Comparison of ENCODE assay signal across 1 cellular context in the genomic region with DNA sequence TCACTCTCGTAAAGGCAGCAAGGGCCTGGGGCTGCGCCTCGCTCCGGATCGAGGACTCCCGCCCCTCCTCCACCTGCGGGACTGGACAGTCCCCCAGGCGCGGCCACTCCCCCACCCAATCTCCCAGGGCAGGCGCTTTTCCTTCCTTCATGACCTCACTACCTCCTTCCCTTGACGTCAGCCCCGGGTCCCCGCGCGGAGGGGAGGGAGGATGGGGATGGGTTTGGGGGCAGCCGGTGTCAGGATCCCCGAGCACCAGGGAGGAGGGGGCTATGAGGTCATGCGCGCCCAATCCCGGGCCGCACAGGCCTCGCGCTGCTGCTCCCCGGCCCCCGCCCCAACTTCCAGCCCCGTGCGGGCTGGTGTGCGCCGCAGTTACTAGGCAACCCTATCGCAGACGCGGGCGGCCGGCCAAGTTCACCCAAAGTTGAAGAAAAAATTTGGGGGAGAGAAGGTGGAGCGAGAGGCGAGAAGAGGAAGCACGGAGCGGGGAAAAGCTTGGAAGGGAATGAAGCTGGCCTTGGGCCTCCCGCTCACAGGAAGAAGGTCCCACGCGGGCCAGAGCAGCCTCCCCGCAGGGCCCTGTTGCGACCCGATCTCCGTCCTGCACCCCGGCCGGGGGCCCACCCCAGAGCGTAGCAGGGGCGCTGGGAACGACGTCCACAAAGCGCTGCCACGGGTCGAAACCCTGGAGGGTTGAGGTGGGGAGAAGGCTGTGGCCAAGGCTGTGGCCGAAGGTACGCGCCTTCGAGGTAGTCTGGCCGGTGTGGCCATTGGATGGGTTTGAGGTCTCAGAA.
TF ChIP-seq lines count a peak whose summit lies in the region.

No MANE protein-coding gene starts in this region.

TF ChIP-seq in K562, 482 proteins besides CTCF, POLR2A, EP300 and RAD21 (continued from another document and continues in another):
- TF ChIP-seq, protein P1, sequence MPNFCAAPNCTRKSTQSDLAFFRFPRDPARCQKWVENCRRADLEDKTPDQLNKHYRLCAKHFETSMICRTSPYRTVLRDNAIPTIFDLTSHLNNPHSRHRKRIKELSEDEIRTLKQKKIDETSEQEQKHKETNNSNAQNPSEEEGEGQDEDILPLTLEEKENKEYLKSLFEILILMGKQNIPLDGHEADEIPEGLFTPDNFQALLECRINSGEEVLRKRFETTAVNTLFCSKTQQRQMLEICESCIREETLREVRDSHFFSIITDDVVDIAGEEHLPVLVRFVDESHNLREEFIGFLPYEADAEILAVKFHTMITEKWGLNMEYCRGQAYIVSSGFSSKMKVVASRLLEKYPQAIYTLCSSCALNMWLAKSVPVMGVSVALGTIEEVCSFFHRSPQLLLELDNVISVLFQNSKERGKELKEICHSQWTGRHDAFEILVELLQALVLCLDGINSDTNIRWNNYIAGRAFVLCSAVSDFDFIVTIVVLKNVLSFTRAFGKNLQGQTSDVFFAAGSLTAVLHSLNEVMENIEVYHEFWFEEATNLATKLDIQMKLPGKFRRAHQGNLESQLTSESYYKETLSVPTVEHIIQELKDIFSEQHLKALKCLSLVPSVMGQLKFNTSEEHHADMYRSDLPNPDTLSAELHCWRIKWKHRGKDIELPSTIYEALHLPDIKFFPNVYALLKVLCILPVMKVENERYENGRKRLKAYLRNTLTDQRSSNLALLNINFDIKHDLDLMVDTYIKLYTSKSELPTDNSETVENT (CRISPR knock-in tag; IDR thresholded peaks at IDR 0.05): no peak
- TF ChIP-seq NR2C2 (CRISPR knock-in tag; IDR thresholded peaks at IDR 0.05) (no peak), NR2C2 (tag; IDR thresholded peaks at IDR 0.05) (0 out of 2 replicates have a peak, but pooled peaks have one; percentile 30), MCM5 (IDR thresholded peaks at IDR 0.05; ENCODE audit: low read depth) (no peak), NCOA1 (IDR thresholded peaks at IDR 0.05; ENCODE audit: low read depth) (peak; percentile 41; the same call in 1 of the 2 replicates), MAFG (tag; conservative IDR thresholded peaks at IDR 0.05) (no peak), PHF8 (IDR thresholded peaks at IDR 0.05; ENCODE audit: borderline replicate concordance, low read length) (no peak; the same call in 1 of the 2 replicates), ZBTB11 (CRISPR knock-in tag; IDR thresholded peaks at IDR 0.05) (0 out of 6 replicates have a peak, but pooled peaks of 1 of the 3 experiments have one; percentile 20), HMGN3 (IDR thresholded peaks at IDR 0.05; ENCODE audit: borderline replicate concordance, extremely low read depth, insufficient read length, low read depth, low read length) (peak; percentile 63), KHSRP (IDR thresholded peaks at IDR 0.05) (no peak), TFAP4 (CRISPR knock-in tag; IDR thresholded peaks at IDR 0.05; ENCODE audit: borderline replicate concordance) (peak; percentile 79; the same call in 1 of the 2 replicates), ZNF263 (CRISPR knock-in tag; IDR thresholded peaks at IDR 0.05; ENCODE audit: borderline replicate concordance) (peak; percentile 93), ZNF146 (CRISPR knock-in tag; IDR thresholded peaks at IDR 0.05; ENCODE audit: unreplicated experiment) (no peak), MAZ (CRISPR knock-in tag; conservative IDR thresholded peaks at IDR 0.05 in 1 of 2, IDR thresholded peaks at IDR 0.05 in 1 of 2) (peak; percentile 42 to 80), MTA3 (IDR thresholded peaks at IDR 0.05; ENCODE audit: borderline replicate concordance) (no peak), GTF3C2 (IDR thresholded peaks at IDR 0.05; ENCODE audit: borderline replicate concordance, extremely low read depth, insufficient read length) (no peak), BACH1 (tag; IDR thresholded peaks at IDR 0.05) (no peak), MXI1 (IDR thresholded peaks at IDR 0.05; ENCODE audit: low read depth, low read length) (no peak), TEAD1 (CRISPR knock-in tag; IDR thresholded peaks at IDR 0.05) (no peak), GTF2F1 (IDR thresholded peaks at IDR 0.05; ENCODE audit: low read depth, low read length) (no peak), POLR2G (IDR thresholded peaks at IDR 0.05; ENCODE audit: low read depth, low read length) (peak; percentile 54), ZFP36 (IDR thresholded peaks at IDR 0.05; ENCODE audit: low read depth, low read length, partially characterized antibody) (no peak), SP1 (CRISPR knock-in tag; IDR thresholded peaks at IDR 0.05) (peak; percentile 60; the same call in 1 of the 2 replicates), ZNF639 (CRISPR knock-in tag; conservative IDR thresholded peaks at IDR 0.05 in 1 of 2, IDR thresholded peaks at IDR 0.05 in 1 of 2) (0 out of 4 replicates have a peak, but pooled peaks of 1 of the 2 experiments have one; percentile 21), KAT2B (IDR thresholded peaks at IDR 0.05; ENCODE audit: low read depth, low read length) (no peak), TCF3 (CRISPR knock-in tag; IDR thresholded peaks at IDR 0.05) (no peak), ID3 (CRISPR knock-in tag; IDR thresholded peaks at IDR 0.05) (no peak), ID3 (tag; IDR thresholded peaks at IDR 0.05) (peak; percentile 52; the same call in 1 of the 2 replicates), CBX5 (IDR thresholded peaks at IDR 0.05; ENCODE audit: borderline replicate concordance, low read depth) (no peak), RBM22 (IDR thresholded peaks at IDR 0.05; ENCODE audit: low read depth, low read length, poor library complexity, severe bottlenecking) (no peak), RNF219 (CRISPR knock-in tag; IDR thresholded peaks at IDR 0.05) (no peak), ZNF347 (CRISPR knock-in tag; IDR thresholded peaks at IDR 0.05; ENCODE audit: low read depth) (no peak), ZNF766 (CRISPR knock-in tag; conservative IDR thresholded peaks at IDR 0.05) (no peak), PTRF (tag; IDR thresholded peaks at IDR 0.05) (no peak), TAF15 (IDR thresholded peaks at IDR 0.05; ENCODE audit: low read depth, low read length) (no peak)
- TF ChIP-seq, protein P2, sequence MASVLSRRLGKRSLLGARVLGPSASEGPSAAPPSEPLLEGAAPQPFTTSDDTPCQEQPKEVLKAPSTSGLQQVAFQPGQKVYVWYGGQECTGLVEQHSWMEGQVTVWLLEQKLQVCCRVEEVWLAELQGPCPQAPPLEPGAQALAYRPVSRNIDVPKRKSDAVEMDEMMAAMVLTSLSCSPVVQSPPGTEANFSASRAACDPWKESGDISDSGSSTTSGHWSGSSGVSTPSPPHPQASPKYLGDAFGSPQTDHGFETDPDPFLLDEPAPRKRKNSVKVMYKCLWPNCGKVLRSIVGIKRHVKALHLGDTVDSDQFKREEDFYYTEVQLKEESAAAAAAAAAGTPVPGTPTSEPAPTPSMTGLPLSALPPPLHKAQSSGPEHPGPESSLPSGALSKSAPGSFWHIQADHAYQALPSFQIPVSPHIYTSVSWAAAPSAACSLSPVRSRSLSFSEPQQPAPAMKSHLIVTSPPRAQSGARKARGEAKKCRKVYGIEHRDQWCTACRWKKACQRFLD (CRISPR knock-in tag; IDR thresholded peaks at IDR 0.05): no peak
- TF ChIP-seq, protein P3, sequence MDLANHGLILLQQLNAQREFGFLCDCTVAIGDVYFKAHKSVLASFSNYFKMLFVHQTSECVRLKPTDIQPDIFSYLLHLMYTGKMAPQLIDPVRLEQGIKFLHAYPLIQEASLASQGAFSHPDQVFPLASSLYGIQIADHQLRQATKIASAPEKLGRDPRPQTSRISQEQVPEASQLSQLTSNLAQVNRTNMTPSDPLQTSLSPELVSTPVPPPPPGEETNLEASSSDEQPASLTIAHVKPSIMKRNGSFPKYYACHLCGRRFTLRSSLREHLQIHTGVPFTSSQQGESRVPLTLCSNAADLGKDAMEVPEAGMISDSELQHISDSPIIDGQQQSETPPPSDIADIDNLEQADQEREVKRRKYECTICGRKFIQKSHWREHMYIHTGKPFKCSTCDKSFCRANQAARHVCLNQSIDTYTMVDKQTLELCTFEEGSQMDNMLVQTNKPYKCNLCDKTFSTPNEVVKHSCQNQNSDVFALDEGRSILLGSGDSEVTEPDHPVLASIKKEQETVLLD (IDR thresholded peaks at IDR 0.05): no peak
